Comparison of ENCODE assay signal across 23 cellular contexts in the genomic region with DNA sequence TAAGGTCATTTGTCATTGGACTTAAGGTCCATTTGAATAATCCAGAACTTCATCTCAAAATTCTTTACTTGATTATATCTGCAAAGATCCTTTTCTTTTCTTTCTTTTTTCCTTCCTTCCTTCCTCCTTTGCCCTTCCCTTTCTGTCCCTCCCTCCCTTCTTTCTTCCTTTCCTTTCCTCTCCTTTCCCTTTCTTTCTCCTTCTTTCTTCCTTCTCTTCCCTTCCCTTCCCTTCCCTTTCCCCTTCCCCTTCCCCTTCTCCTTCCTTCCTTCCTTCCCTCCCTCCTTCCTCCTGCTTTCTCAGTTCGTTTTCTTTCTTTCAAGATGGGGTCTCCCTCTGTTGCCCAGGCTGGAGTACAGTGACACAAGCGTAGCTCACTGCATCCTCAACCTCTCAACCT. TPM values are rescaled to one million over a fixed set of nuclear protein-coding genes. Genes with fewer than 3 reads are reported as not detected.
DNase-seq lines count a peak whose midpoint lies in the region; ATAC-seq, FAIRE-seq and TF ChIP-seq lines count a peak whose summit lies in the region.
"Had no signal": no experiment of that assay in that cellular context is flagged by ENCODE, and none has a peak within 500 bp of the region (broad histone marks: within the 10 kb centered on the region; RNA-seq: fewer than 3 reads in every experiment).

No MANE protein-coding gene starts in this region.

- TF ChIP-seq CTCF in CD14-positive monocyte (IDR thresholded peaks at IDR 0.05): no peak
- no peak for TF ChIP-seq CTCF in HL-60 (IDR thresholded peaks at IDR 0.05; ENCODE audit: insufficient read depth, low read length)
- no peak for TF ChIP-seq CTCF in neutrophil (IDR thresholded peaks at IDR 0.05)
- TF ChIP-seq CTCF in upper lobe of right lung (IDR thresholded peaks at IDR 0.05): no peak

- H3K9me3 ChIP-seq in BLaER1 (peaks cover 9% of the 10 kb centered on the region), neutrophil (no peaks in the 10 kb centered on the region), upper lobe of right lung (no peaks in the 10 kb centered on the region)
- H3K9me3 ChIP-seq: A549, BE2C had no signal

- H3K4me3 ChIP-seq in BLaER1 (no peak overlapping the region), HL-60 (replicated peaks; ENCODE audit: insufficient read depth, low read length) (no peak overlapping the region), neutrophil (ENCODE audit: low read depth in 1 of 2, low read length in 1 of 2) (peak overlapping the region; percentile 31 to 42), upper lobe of right lung (no peak overlapping the region)
- H3K4me3 ChIP-seq: A549, GM23248 had no signal

- no peak for ATAC-seq in HG03469 (IDR thresholded peaks at IDR 0.05; ENCODE audit: unreplicated experiment)
- no peak for ATAC-seq in upper lobe of right lung
- ATAC-seq: A549 had no signal

- DNase-seq in CD14-positive monocyte (ENCODE audit: low spot score) (no peak), HL-60 (ENCODE audit: low read depth in 1 of 2, low spot score in 1 of 2) (no peak), GM19239 (ENCODE audit: insufficient read length, low spot score) (no peak), NCI-H2196 (lab: John Stamatoyannopoulos, UW; ENCODE audit: unreplicated experiment) (no peak), upper lobe of right lung (no peak)
- DNase-seq: 8988T; ACHN; BE2C; CD4-positive, alpha-beta T cell; CD8-positive, alpha-beta memory T cell; DMS53; DMS79 treated with DMSO at 0.1 percent for 48 hours; GM23248; H7; HCEC 1CT had no signal

- FAIRE-seq in GM19239 (lab: Jason Lieb, UNC): no peak
- FAIRE-seq: A549, G401.6, GM12892, H1 had no signal

- H3K9me3 Mint-ChIP-seq in CD14-positive monocyte: peaks cover 4 to 11% (median 6%) of the 10 kb centered on the region in 7 donors
- H3K9me3 Mint-ChIP-seq: CD4-positive, alpha-beta T cell had no signal

- H3K4me3 Mint-ChIP-seq in CD14-positive monocyte: no peak overlapping the region
- H3K4me3 Mint-ChIP-seq: CD4-positive, alpha-beta T cell; CD8-positive, alpha-beta memory T cell had no signal

- H3K36me3 Mint-ChIP-seq in CD14-positive monocyte: no peaks in the 10 kb centered on the region
- H3K36me3 Mint-ChIP-seq: CD8-positive, alpha-beta memory T cell had no signal

- peaks cover 26% of the 10 kb centered on the region for H3K4me1 ChIP-seq in BLaER1
- H3K4me1 ChIP-seq in neutrophil (ENCODE audit: control insufficient read depth in 1 of 2, insufficient read depth in 1 of 2, low read depth in 1 of 2, low read length in 1 of 2): peaks cover 41 to 50% of the 10 kb centered on the region in 2 experiments
- H3K4me1 ChIP-seq in upper lobe of right lung: peaks cover 2% of the 10 kb centered on the region
- H3K4me1 ChIP-seq: BE2C had no signal

- H3K27me3 Mint-ChIP-seq in CD14-positive monocyte (ENCODE audit: low read depth in 3 of 3): peaks cover 0 to 6% (median 5%) of the 10 kb centered on the region in 3 donors
- H3K27me3 Mint-ChIP-seq: CD4-positive, alpha-beta T cell had no signal

- H3K4me1 Mint-ChIP-seq in CD14-positive monocyte: peaks cover 5% of the 10 kb centered on the region

- intact Hi-C loops in CD14-positive monocyte (cut with micrococcal nuclease) (no loop called here), upper lobe of right lung (cut with DNase I) (no loop called here)

- H3K27ac ChIP-seq in BLaER1 (no peak overlapping the region), HL-60 (replicated peaks) (peak overlapping the region; percentile 69), neutrophil (peak overlapping the region; percentile 74), upper lobe of right lung (no peak overlapping the region)
- H3K27ac ChIP-seq: A549, C4-2B, GM23248 had no signal

- H3K36me3 ChIP-seq in BLaER1 (no peaks in the 10 kb centered on the region), neutrophil (no peaks in the 10 kb centered on the region), upper lobe of right lung (no peaks in the 10 kb centered on the region)
- H3K36me3 ChIP-seq: BE2C had no signal

- no peaks in the 10 kb centered on the region for H4K20me1 ChIP-seq in BLaER1

- peak overlapping the region; percentile 39 for H3K4me2 ChIP-seq in BLaER1
- H3K4me2 ChIP-seq: A549 had no signal

- no peak overlapping the region for H3K9ac ChIP-seq in BLaER1
- H3K9ac ChIP-seq: GM23248 had no signal

- peak overlapping the region in 4 of 7 donors; percentile 5 to 81 (median 48) for H3K27ac Mint-ChIP-seq in CD14-positive monocyte
- H3K27ac Mint-ChIP-seq: CD4-positive, alpha-beta T cell; CD8-positive, alpha-beta memory T cell had no signal

- H3K27me3 ChIP-seq in BLaER1: no peaks in the 10 kb centered on the region
- H3K27me3 ChIP-seq in HL-60 (ENCODE audit: insufficient read depth, poor library complexity, severe bottlenecking): no peaks in the 10 kb centered on the region
- no peaks in the 10 kb centered on the region for H3K27me3 ChIP-seq in neutrophil
- no peaks in the 10 kb centered on the region for H3K27me3 ChIP-seq in upper lobe of right lung
- H3K27me3 ChIP-seq: BE2C had no signal

RNA-seq across cellular contexts. Expression of gene CA6, which starts 35.5 kb away (rescaled TPM):
- not detected for polyA plus RNA-seq in CD14-positive monocyte
- not detected for total RNA-seq in upper lobe of right lung
- total RNA-seq: GM23248, H1, H7 had no signal
- polyA plus RNA-seq: A549, GM23248, H1 had no signal

RNA-seq across cellular contexts. Expression of gene SLC2A7, which starts 45.1 kb away (rescaled TPM):
- not detected for polyA plus RNA-seq in CD14-positive monocyte
- total RNA-seq in upper lobe of right lung: not detected
- total RNA-seq: CD4-positive, alpha-beta T cell; CD8-positive, alpha-beta memory T cell; GM23248; H1; H7 had no signal
- polyA plus RNA-seq: A549; CD8-positive, alpha-beta memory T cell; GM23248; H1 had no signal

Comparison
In these comparisons a context has a peak if more than half of its experiments do, and no peak if none do; other contexts are left out.
1. H3K27ac ChIP-seq: peak in HL-60 (single experiment) and neutrophil (single experiment); none in BLaER1 (single experiment) and upper lobe of right lung (single experiment).
2. H3K4me3 ChIP-seq: peak in neutrophil (2 of 2); none in BLaER1 (single experiment), HL-60 (single experiment) and upper lobe of right lung (single experiment).